ENCODE assay signal across 8 cellular contexts in genomic region chr22:17876303-17877242, GRCh38.
DNase-seq lines count a peak whose midpoint lies in the region; ATAC-seq and TF ChIP-seq lines count a peak whose summit lies in the region.
"Not testable (repeated sequence)": the region's sequence is repeated elsewhere in the genome, so short reads cannot be mapped to it uniquely, and the experiment has no call there.

No MANE protein-coding gene starts in this region.

- not testable (repeated sequence) for H3K36me3 ChIP-seq in mucosa of descending colon (ENCODE audit: low read depth)

- not testable (repeated sequence) for H3K36me3 Mint-ChIP-seq in activated CD8-positive, alpha-beta memory T cell treated with anti-CD3 and anti-CD28 coated beads, Interleukin-2, amount 10 ng/mL, durations not matched to agents 7 days and 5 days

- not testable (repeated sequence) for H3K9me3 ChIP-seq in right cardiac atrium (ENCODE audit: control insufficient read depth, low read length); mucosa of descending colon

- intact Hi-C loops in right cardiac atrium (cut with DNase I); mucosa of descending colon (cut with DNase I, micrococcal nuclease): not testable (repeated sequence)

- ATAC-seq in activated CD8-positive, alpha-beta memory T cell treated with anti-CD3 and anti-CD28 coated beads, Interleukin-2, amount 10 ng/mL, durations not matched to agents 7 days and 5 days = peak; percentile 45
- ATAC-seq in right cardiac atrium = not testable (repeated sequence)
- ATAC-seq in mucosa of descending colon = peak; percentile 66

- H3K27me3 ChIP-seq in right cardiac atrium (ENCODE audit: control insufficient read depth, insufficient read depth) = not testable (repeated sequence)

- CTCF ChIA-PET in activated CD8-positive, alpha-beta memory T cell treated with anti-CD3 and anti-CD28 coated beads, Interleukin-2, amount 10 ng/mL, durations not matched to agents 7 days and 5 days (lab: Charles Lee) = not testable (repeated sequence)

- not testable (repeated sequence) for H3K9me3 Mint-ChIP-seq in activated CD8-positive, alpha-beta memory T cell treated with anti-CD3 and anti-CD28 coated beads, Interleukin-2, amount 10 ng/mL, durations not matched to agents 7 days and 5 days (ENCODE audit: low read depth)

- TF ChIP-seq CTCF in mucosa of descending colon (IDR thresholded peaks at IDR 0.05) = not testable (repeated sequence)

- not testable (repeated sequence) for H3K4me1 ChIP-seq in right cardiac atrium (ENCODE audit: control insufficient read depth, insufficient read depth, low read length); mucosa of descending colon (ENCODE audit: low read depth)

- peak; percentile 3 for DNase-seq in DMS79 treated with DMSO at 0.1 percent for 48 hours (lab: John Stamatoyannopoulos, UW)
- peak; percentile 70 for DNase-seq in HT-29 (ENCODE audit: low spot score)
- DNase-seq in NCI-H69 (lab: John Stamatoyannopoulos, UW) = peak; percentile 29
- not testable (repeated sequence) for DNase-seq in activated CD8-positive, alpha-beta memory T cell treated with anti-CD3 and anti-CD28 coated beads, Interleukin-2, amount 10 ng/mL, durations not matched to agents 7 days and 5 days
- DNase-seq in cerebellar cortex (ENCODE audit: low spot score) = peak; percentile 56
- peak in 1 of 3 donors; percentile 26 for DNase-seq in right cardiac atrium
- peak in 2 of 3 donors; percentile 33 to 48 for DNase-seq in mucosa of descending colon
- peak in 1 of 49 donors; percentile 57 for DNase-seq in substantia nigra (lab: John Stamatoyannopoulos, UW)

- not testable (repeated sequence) for H3K27ac Mint-ChIP-seq in activated CD8-positive, alpha-beta memory T cell treated with anti-CD3 and anti-CD28 coated beads, Interleukin-2, amount 10 ng/mL, durations not matched to agents 7 days and 5 days

- 71% methylated on average over 4 of the region's 4 CpGs for WGBS in right cardiac atrium

- H3K27me3 Mint-ChIP-seq in activated CD8-positive, alpha-beta memory T cell treated with anti-CD3 and anti-CD28 coated beads, Interleukin-2, amount 10 ng/mL, durations not matched to agents 7 days and 5 days = not testable (repeated sequence)

- not testable (repeated sequence) for H3K4me3 ChIP-seq in right cardiac atrium (ENCODE audit: low read length); mucosa of descending colon

- peak overlapping the region; percentile 10 for H3K27ac ChIP-seq in right cardiac atrium (ENCODE audit: low read length)
- peak overlapping the region; percentile 8 for H3K27ac ChIP-seq in substantia nigra (ENCODE audit: low read depth, low read length, poor library complexity, severe bottlenecking)

- H3K4me1 Mint-ChIP-seq in activated CD8-positive, alpha-beta memory T cell treated with anti-CD3 and anti-CD28 coated beads, Interleukin-2, amount 10 ng/mL, durations not matched to agents 7 days and 5 days = not testable (repeated sequence)

- not testable (repeated sequence) for H3K4me3 Mint-ChIP-seq in activated CD8-positive, alpha-beta memory T cell treated with anti-CD3 and anti-CD28 coated beads, Interleukin-2, amount 10 ng/mL, durations not matched to agents 7 days and 5 days
